33 cellular contexts compared by ENCODE assay signal in genomic region chr19:22533761-22534160, GRCh38.
"Had no signal": no experiment of that assay in that cellular context is flagged by ENCODE, and none has a peak within 500 bp of the region (broad histone marks: within the 10 kb centered on the region; RNA-seq: fewer than 3 reads in every experiment).

No MANE protein-coding gene starts in this region.

- FAIRE-seq: astrocyte, TTC549 had no signal

- H3K36me3 ChIP-seq: adrenal gland, brain microvascular endothelial cell, breast epithelium had no signal

- H3K27me3 ChIP-seq: adrenal gland, body of pancreas, brain microvascular endothelial cell, breast epithelium had no signal

- H3K9me3 ChIP-seq: adrenal gland, body of pancreas, breast epithelium had no signal

- ATAC-seq: activated naive CD4-positive, alpha-beta T cell treated with anti-CD3 and anti-CD28 coated beads, Interleukin-2, amount 50 U/mL, for 72 hours; activated T-cell treated with anti-CD3 and anti-CD28 coated beads, Interleukin-2, amount 50 U/mL, for 4 hours; activated T-cell treated with anti-CD3 and anti-CD28 coated beads, Interleukin-2, amount 50 U/mL, for 72 hours; activated T-helper 17 cell treated with anti-CD3 and anti-CD28 coated beads, Interleukin-2, amount 50 U/mL, for 72 hours; body of pancreas had no signal

- DNase-seq: activated B cell treated with CpG ODN at 0.5 μM for 24 hours; activated CD4-positive, alpha-beta memory T cell treated with anti-CD3 and anti-CD28 coated beads for 36 hours; activated CD4-positive, alpha-beta T cell treated with anti-CD3 and anti-CD28 coated beads for 4 hours; activated CD4-positive, alpha-beta T cell treated with anti-CD3 and anti-CD28 coated beads, Interleukin-2, amount 10 ng/mL, durations not matched to agents 24 days and 14 days; activated CD4-positive, alpha-beta T cell treated with anti-CD3 and anti-CD28 coated beads, Interleukin-2, amount 50 U/mL, for 1 hour; activated CD4-positive, alpha-beta T cell treated with anti-CD3 and anti-CD28 coated beads, Interleukin-2, amount 50 U/mL, for 4 hours; activated CD4-positive, CD25-positive, alpha-beta regulatory T cell treated with anti-CD3 and anti-CD28 coated beads, Interleukin-2, amount 50 U/mL, for 72 hours; activated CD8-positive, alpha-beta memory T cell treated with anti-CD3 and anti-CD28 coated beads, Interleukin-2, amount 50 U/mL, for 4 hours; activated effector memory CD4-positive, alpha-beta T cell treated with anti-CD3 and anti-CD28 coated beads, Interleukin-2, amount 50 U/mL, for 16 hours; activated gamma-delta T cell treated with Interleukin-2 at 50 U/mL for 16 hours; activated naive CD4-positive, alpha-beta T cell; activated naive CD4-positive, alpha-beta T cell treated with anti-CD3 and anti-CD28 coated beads for 36 hours; activated naive CD4-positive, alpha-beta T cell treated with anti-CD3 and anti-CD28 coated beads, Interleukin-2, amount 50 U/mL, for 16 hours; activated naive CD8-positive, alpha-beta T cell treated with anti-CD3 and anti-CD28 coated beads for 36 hours; activated T-cell treated with anti-CD3 and anti-CD28 coated beads for 4 hours; activated T-cell treated with anti-CD3 and anti-CD28 coated beads, Interleukin-2, amount 50 U/mL, for 1 hour; activated T-cell treated with anti-CD3 and anti-CD28 coated beads, Interleukin-2, amount 50 U/mL, for 4 hours; activated T-cell treated with anti-CD3 and anti-CD28 coated beads, Interleukin-2, amount 50 U/mL, for 72 hours; adrenal gland; amniotic stem cell; aorta; body of pancreas; brain microvascular endothelial cell; central memory CD4-positive, alpha-beta T cell; T-helper 1 cell; T-helper 2 cell; T-helper 9 cell had no signal

- H3K4me1 ChIP-seq: adrenal gland, breast epithelium had no signal

- H3K4me3 ChIP-seq: adrenal gland had no signal

- H3K27ac ChIP-seq: adrenal gland, brain microvascular endothelial cell, VCaP had no signal
